Comparison of ENCODE assay signal across 9 cellular contexts in genomic region chr1:4655674-4656532, GRCh38. TPM values are rescaled to one million over a fixed set of nuclear protein-coding genes. Genes with fewer than 3 reads are reported as not detected.
DNase-seq lines count a peak whose midpoint lies in the region; ATAC-seq and TF ChIP-seq lines count a peak whose summit lies in the region.
"Had no signal": no experiment of that assay in that cellular context is flagged by ENCODE, and none has a peak within 500 bp of the region (broad histone marks: within the 10 kb centered on the region; RNA-seq: fewer than 3 reads in every experiment).

No MANE protein-coding gene starts in this region.

- intact Hi-C loops in heart left ventricle (cut with DNase I): loop anchor here in 7 of 10 donors (5.0 to 10.0 kb wide), 7 partner anchors 161 to 1319 kb away; no protein-coding TSS in a partner anchor

- 0 to 6% (median 1%) methylated on average over 47 to 78 of the region's 78 CpGs for WGBS in heart left ventricle, 4 donors

- H3K27ac ChIP-seq in VCaP: no peak overlapping the region
- no peak overlapping the region for H3K27ac ChIP-seq in heart left ventricle

- peaks cover 24 to 93% (median 61%) of the 10 kb centered on the region in 9 donors for H3K27me3 ChIP-seq in heart left ventricle

- peak overlapping the region in 9 of 12 donors; percentile 11 to 51 (median 33) for H3K4me3 ChIP-seq in heart left ventricle

- H3K36me3 ChIP-seq in heart left ventricle: no peaks in the 10 kb centered on the region

- H3K9me3 ChIP-seq in heart left ventricle: no peaks in the 10 kb centered on the region

- peak; percentile 26 for TF ChIP-seq CTCF in GM20000 (IDR thresholded peaks at IDR 0.05; ENCODE audit: extremely low read depth, missing control alignments)
- TF ChIP-seq CTCF in VCaP (conservative IDR thresholded peaks at IDR 0.05): peak; percentile 97
- TF ChIP-seq CTCF in heart left ventricle (IDR thresholded peaks at IDR 0.05): peak; percentile 32 to 71 (median 58)

- H3K4me1 ChIP-seq in heart left ventricle: peaks cover 0 to 31% (median 5%) of the 10 kb centered on the region in 12 donors

- peak; percentile 96 for DNase-seq in Ammon's horn (ENCODE audit: low spot score)
- DNase-seq in GM20000 (ENCODE audit: low spot score): peak; percentile 51
- DNase-seq in heart left ventricle: peak in 4 of 5 donors; percentile 42 to 56 (median 50)
- peak; percentile 93 for DNase-seq in putamen (ENCODE audit: low spot score)
- DNase-seq: IMR-90 had no signal

- ATAC-seq in heart left ventricle (peak; percentile 77 to 87 (median 84)), HG02870 (IDR thresholded peaks at IDR 0.05; ENCODE audit: unreplicated experiment) (no peak), HG03432 (IDR thresholded peaks at IDR 0.05; ENCODE audit: unreplicated experiment) (no peak), GM21360 (IDR thresholded peaks at IDR 0.05; ENCODE audit: unreplicated experiment) (no peak)

- TF ChIP-seq POLR2A in heart left ventricle (IDR thresholded peaks at IDR 0.05): no peak

RNA-seq across cellular contexts. Expression of gene AJAP1, which starts 1.5 kb away (rescaled TPM):
- total RNA-seq in heart left ventricle: under 1 TPM in 8 of 9 donors, not detected in 1; 0.04 to 0.67 (median 0.08) TPM
- under 1 TPM in 1 of 2 donors, not detected in 1; 0.01 TPM for polyA plus RNA-seq in heart left ventricle

Comparison
In these comparisons a context has a peak if more than half of its experiments do, and no peak if none do; other contexts are left out.
1. CTCF ChIP-seq: peak in every context shown above with its lines; median percentile 97 in VCaP; 58 in heart left ventricle; 26 in GM20000.
2. ATAC-seq: peak in heart left ventricle (4 of 4); none in HG02870 (single experiment), HG03432 (single experiment) and GM21360 (single experiment).
3. Peak in every context shown above with its lines, with median percentiles within 50 percentile points of each other: DNase-seq.